In genomic region chr5:64746446-64746845, GRCh38 we compare ENCODE assay signal across 23 cellular contexts. TPM values are rescaled to one million over a fixed set of nuclear protein-coding genes. Genes with fewer than 3 reads are reported as not detected.
"Had no signal": no experiment of that assay in that cellular context is flagged by ENCODE, and none has a peak within 500 bp of the region (broad histone marks: within the 10 kb centered on the region; RNA-seq: fewer than 3 reads in every experiment).

No MANE protein-coding gene starts in this region.

- DNase-seq: activated CD4-positive, alpha-beta T cell treated with anti-CD3 and anti-CD28 coated beads, Interleukin-2, amount 50 U/mL, for 48 hours; activated CD4-positive, CD25-positive, alpha-beta regulatory T cell treated with anti-CD3 and anti-CD28 coated beads, Interleukin-2, amount 50 U/mL, for 72 hours; activated effector memory CD4-positive, alpha-beta T cell treated with Interleukin-2 at 50 U/mL for 16 hours; activated naive CD4-positive, alpha-beta T cell treated with anti-CD3 and anti-CD28 coated beads, Interleukin-2, amount 50 U/mL, for 16 hours; activated T-cell treated with anti-CD3 and anti-CD28 coated beads, Interleukin-2, amount 50 U/mL, for 24 hours; amniotic stem cell; effector memory CD8-positive, alpha-beta T cell; left lung; naive thymus-derived CD8-positive, alpha-beta T cell; retina; stimulated activated CD4-positive, alpha-beta T cell treated with anti-CD3 and anti-CD28 coated beads, Interleukin-2, amount 100 ng/mL, for 48 hours; stimulated activated naive B cell treated with anti-CD40 and anti-IgM and Interleukin-4, amounts not matched to agents 10 μg/mL and 1 μg/mL and 100 μg/mL, for 72 hours; tibial artery had no signal

- H3K27ac ChIP-seq: left lung, neutrophil, tibial artery had no signal

- H3K9me3 Mint-ChIP-seq: activated T-cell treated with anti-CD3 and anti-CD28 coated beads, Interleukin-2, amount 50 U/mL, for 24 hours; dendritic cell treated with granulocyte-macrophage colony-stimulating factor and Interleukin-4, amounts not matched to agents 40 ng/mL and 50 ng/mL, for 4 days; effector memory CD8-positive, alpha-beta T cell; memory B cell; naive thymus-derived CD8-positive, alpha-beta T cell; stimulated activated naive B cell treated with anti-CD40 and anti-IgM and Interleukin-4, amounts not matched to agents 10 μg/mL and 1 μg/mL and 100 μg/mL, for 72 hours had no signal

- H3K9me3 ChIP-seq: left lung, neutrophil, tibial artery had no signal

- H3K36me3 ChIP-seq: neutrophil had no signal

- H3K27ac Mint-ChIP-seq: activated T-cell treated with anti-CD3 and anti-CD28 coated beads, Interleukin-2, amount 50 U/mL, for 24 hours; dendritic cell treated with granulocyte-macrophage colony-stimulating factor and Interleukin-4, amounts not matched to agents 40 ng/mL and 50 ng/mL, for 4 days; effector memory CD8-positive, alpha-beta T cell; stimulated activated naive B cell treated with anti-CD40 and anti-IgM and Interleukin-4, amounts not matched to agents 10 μg/mL and 1 μg/mL and 100 μg/mL, for 72 hours had no signal

- FAIRE-seq: keratinocyte, urothelium cell line had no signal

- H3K27me3 Mint-ChIP-seq: activated T-cell treated with anti-CD3 and anti-CD28 coated beads, Interleukin-2, amount 50 U/mL, for 24 hours; dendritic cell treated with granulocyte-macrophage colony-stimulating factor and Interleukin-4, amounts not matched to agents 40 ng/mL and 50 ng/mL, for 4 days; effector memory CD8-positive, alpha-beta T cell; memory B cell; naive thymus-derived CD8-positive, alpha-beta T cell; stimulated activated naive B cell treated with anti-CD40 and anti-IgM and Interleukin-4, amounts not matched to agents 10 μg/mL and 1 μg/mL and 100 μg/mL, for 72 hours had no signal

- H3K27me3 ChIP-seq: left lung, neutrophil, tibial artery had no signal

- H3K4me1 ChIP-seq: left lung had no signal

- H3K4me3 ChIP-seq: left lung, tibial artery had no signal

- H3K4me3 Mint-ChIP-seq: activated T-cell treated with anti-CD3 and anti-CD28 coated beads, Interleukin-2, amount 50 U/mL, for 24 hours; dendritic cell treated with granulocyte-macrophage colony-stimulating factor and Interleukin-4, amounts not matched to agents 40 ng/mL and 50 ng/mL, for 4 days; effector memory CD8-positive, alpha-beta T cell; memory B cell; naive thymus-derived CD8-positive, alpha-beta T cell; stimulated activated naive B cell treated with anti-CD40 and anti-IgM and Interleukin-4, amounts not matched to agents 10 μg/mL and 1 μg/mL and 100 μg/mL, for 72 hours had no signal

RNA-seq across cellular contexts. Expression of gene SHISAL2B, which starts 56.1 kb away (rescaled TPM):
- total RNA-seq: cerebellum; epithelial cell of proximal tubule; mucosa of gallbladder; naive thymus-derived CD8-positive, alpha-beta T cell; subcutaneous adipose tissue; T-helper 2 cell treated with Interferon-gamma antibody and Interleukin-4, amounts not matched to agents 100 ng/mL and 5 ng/mL, for 36 hours had no signal
- polyA plus RNA-seq: keratinocyte; naive thymus-derived CD8-positive, alpha-beta T cell had no signal
